ENCODE assay signal across 15 cellular contexts in the genomic region with DNA sequence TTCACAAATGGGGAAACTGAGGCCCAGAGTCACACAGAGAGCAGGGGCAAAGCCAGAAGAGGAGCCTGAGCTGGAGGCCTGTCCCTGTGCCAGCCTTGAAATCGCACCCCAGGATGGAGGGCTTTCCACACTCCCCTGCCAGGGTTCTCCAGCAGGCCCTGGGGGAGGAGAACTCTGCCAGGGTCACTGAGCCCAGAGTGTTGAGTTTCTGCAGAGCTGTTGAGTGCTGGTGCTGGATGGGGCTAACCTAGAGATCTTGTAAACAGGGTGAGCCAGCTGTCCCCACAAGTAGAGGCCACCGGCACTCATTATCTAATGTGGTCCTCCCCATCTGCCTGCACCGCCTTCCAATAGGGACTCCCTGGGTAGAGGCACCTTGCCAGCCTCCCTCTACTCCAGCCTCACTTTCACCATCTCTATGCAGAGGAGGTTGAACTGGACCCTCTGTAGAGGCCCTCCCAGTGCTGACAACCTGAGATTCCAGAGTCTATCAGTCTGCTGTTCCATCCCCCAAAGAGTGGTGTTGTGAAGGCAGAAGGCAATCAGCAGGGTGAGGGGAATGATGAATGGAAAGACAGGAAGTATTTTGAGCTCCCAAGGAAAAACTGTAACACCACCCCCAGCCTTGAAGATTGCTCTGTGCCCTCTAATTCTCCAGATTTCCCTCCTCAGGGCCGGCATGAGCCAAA.
DNase-seq lines count a peak whose midpoint lies in the region; ATAC-seq and TF ChIP-seq lines count a peak whose summit lies in the region.
"Had no signal": no experiment of that assay in that cellular context is flagged by ENCODE, and none has a peak within 500 bp of the region (broad histone marks: within the 10 kb centered on the region; RNA-seq: fewer than 3 reads in every experiment).

No MANE protein-coding gene starts in this region.

- TF ChIP-seq CTCF in heart left ventricle (IDR thresholded peaks at IDR 0.05) (no peak), nephron (IDR thresholded peaks at IDR 0.05; ENCODE audit: unreplicated experiment in 3 of 3) (no peak)

- no peak overlapping the region for H3K27ac ChIP-seq in heart left ventricle
- H3K27ac ChIP-seq: C4-2B, HL-60 had no signal

- H3K27me3 ChIP-seq in heart left ventricle = no peaks in the 10 kb centered on the region

- WGBS in heart left ventricle, 4 donors = 69 to 77% (median 76%) methylated on average over 3 to 4 of the region's 4 CpGs

- H3K9me3 ChIP-seq in heart left ventricle = no peaks in the 10 kb centered on the region

- DNase-seq in Right ventricle myocardium inferior (ENCODE audit: missing footprints) (peak; percentile 3), heart left ventricle (no peak), NCI-H446 treated with DMSO at 0.1 percent for 48 hours (lab: John Stamatoyannopoulos, UW) (peak; percentile 49), NCI-H146 (lab: John Stamatoyannopoulos, UW) (no peak)
- no peak for DNase-seq in activated CD4-positive, alpha-beta T cell treated with anti-CD3 and anti-CD28 coated beads, Interleukin-2, amount 50 U/mL, for 4 hours
- DNase-seq: ACHN; AML-193; CD4-positive, alpha-beta T cell; HCEC 1CT; HFFc6 had no signal

- H3K9me3 Mint-ChIP-seq in nephron = no peaks in the 10 kb centered on the region
- H3K9me3 Mint-ChIP-seq: CD4-positive, alpha-beta T cell; GM23338; HFFc6 had no signal

- H3K36me3 Mint-ChIP-seq in nephron (ENCODE audit: low read depth) = no peaks in the 10 kb centered on the region

- H3K4me3 Mint-ChIP-seq in nephron = peak overlapping the region in 1 of 3 experiments; percentile 32
- H3K4me3 Mint-ChIP-seq: CD4-positive, alpha-beta T cell; GM23338; HFFc6 had no signal

- peaks cover 0 to 15% (median 5%) of the 10 kb centered on the region in 12 donors for H3K4me1 ChIP-seq in heart left ventricle

- H3K36me3 ChIP-seq in heart left ventricle = no peaks in the 10 kb centered on the region

- H3K27me3 Mint-ChIP-seq in nephron (ENCODE audit: low read depth) = peaks cover 50% of the 10 kb centered on the region
- H3K27me3 Mint-ChIP-seq: CD4-positive, alpha-beta T cell had no signal

- H3K27ac Mint-ChIP-seq in nephron = peak overlapping the region; percentile 7 to 37 (median 33)
- H3K27ac Mint-ChIP-seq: CD4-positive, alpha-beta T cell; GM23338; HFFc6 had no signal

- ATAC-seq in Right ventricle myocardium inferior = no peak
- ATAC-seq in heart left ventricle = no peak
- ATAC-seq in GM19324 (IDR thresholded peaks at IDR 0.05; ENCODE audit: low FRiP score, unreplicated experiment) = no peak
- ATAC-seq: GM23338 had no signal

- intact Hi-C loops in Right ventricle myocardium inferior (cut with DNase I) (no loop called here), heart left ventricle (cut with DNase I) (no loop called here)

- no peak for TF ChIP-seq POLR2A in heart left ventricle (IDR thresholded peaks at IDR 0.05)

- peaks cover 26% of the 10 kb centered on the region for H3K4me1 Mint-ChIP-seq in nephron

- no peak overlapping the region for H3K4me3 ChIP-seq in heart left ventricle
- H3K4me3 ChIP-seq: GM23338 had no signal

Comparison
In these comparisons a context has a peak if more than half of its experiments do, and no peak if none do; other contexts are left out.
1. DNase-seq: peak in Right ventricle myocardium inferior (single experiment) and NCI-H446 treated with DMSO at 0.1 percent for 48 hours (single experiment); none in heart left ventricle (0 of 5), activated CD4-positive, alpha-beta T cell treated with anti-CD3 and anti-CD28 coated beads, Interleukin-2, amount 50 U/mL, for 4 hours (0 of 2) and NCI-H146 (single experiment).